In genomic region chr1:230958370-230958769, GRCh38 we compare ENCODE assay signal across 26 cellular contexts. TPM values are rescaled to one million over a fixed set of nuclear protein-coding genes. Genes with fewer than 3 reads are reported as not detected.
A peak's percentile ranks its signal among the peaks of the same experiment; 100 is the strongest.
DNase-seq lines count a peak whose midpoint lies in the region; ATAC-seq, FAIRE-seq and TF ChIP-seq lines count a peak whose summit lies in the region.
"Had no signal": no experiment of that assay in that cellular context is flagged by ENCODE, and none has a peak within 500 bp of the region (broad histone marks: within the 10 kb centered on the region; RNA-seq: fewer than 3 reads in every experiment).

No MANE protein-coding gene starts in this region.

- SMC1A ChIA-PET in GM12878 (lab: Charles Lee; ENCODE audit: uncharacterized antibody, unreplicated experiment): interaction anchor here (0.6 to 7.4 kb wide), 8 partner anchors 7 to 1361 kb away, joined by 3 to 69 read pairs (median 6); partner anchors contain the start of genes ARV1 and TTC13

- no peak for TF ChIP-seq POLR2A in GM12878 (IDR thresholded peaks at IDR 0.05; ENCODE audit: low read depth, low read length)
- TF ChIP-seq POLR2A in thyroid gland (IDR thresholded peaks at IDR 0.05): no peak

- TF ChIP-seq EP300 in GM12878 (IDR thresholded peaks at IDR 0.05; ENCODE audit: borderline replicate concordance in 1 of 2, control insufficient read depth in 1 of 2, low read depth in 2 of 2, low read length in 2 of 2): no peak

- FAIRE-seq in GM12878 (lab: Jason Lieb, UNC) (peak; percentile 57), RCC 7860 (lab: Jason Lieb, UNC) (no peak)
- FAIRE-seq: G401.6, HTR-8/SVneo, K562 had no signal

- CTCF ChIA-PET in HEK293 (lab: Yijun Ruan, JAX) (interaction anchor here (0.5 kb wide), 1 partner anchor 849 kb away, joined by 3 read pairs; no protein-coding TSS in a partner anchor), GM12878 (lab: Yijun Ruan, JAX) (interaction anchor here (0.9 to 1.9 kb wide), 5 partner anchors 11 to 42 kb away, joined by 3 to 12 read pairs (median 6); no protein-coding TSS in a partner anchor)

- no peaks in the 10 kb centered on the region for H3K9me3 ChIP-seq in HEK293 (ENCODE audit: control insufficient read depth, insufficient read depth, low read depth, low read length)
- no peaks in the 10 kb centered on the region for H3K9me3 ChIP-seq in GM12878 (replicated peaks; ENCODE audit: control insufficient read depth, insufficient read depth, low read length)
- no peaks in the 10 kb centered on the region for H3K9me3 ChIP-seq in thyroid gland
- no peaks in the 10 kb centered on the region for H3K9me3 ChIP-seq in T-helper 17 cell (ENCODE audit: control insufficient read depth, low read length, poor library complexity, severe bottlenecking)
- H3K9me3 ChIP-seq: BLaER1, HAP-1, SJCRH30 had no signal

- no peaks in the 10 kb centered on the region for H3K79me2 ChIP-seq in GM12878 (ENCODE audit: control insufficient read depth, insufficient read depth, low read length)

- WGBS in GM12878 (ENCODE audit: insufficient coverage, insufficient replicate concordance, low lambda C conversion rate, missing lambda C conversion rate): 88% methylated on average over 4 of the region's 4 CpGs
- 94 to 97% methylated on average over 4 of the region's 4 CpGs for WGBS in thyroid gland, 2 donors

- DNase-seq in GM12878 (ENCODE audit: low read depth, low spot score): no peak
- DNase-seq in memory B cell (ENCODE audit: low spot score in 2 of 2): no peak
- no peak for DNase-seq in thyroid gland
- DNase-seq in T-helper 17 cell: no peak
- no peak for DNase-seq in RCC 7860 (ENCODE audit: low spot score)
- DNase-seq: CD4-positive, alpha-beta T cell; DMS53; NCI-H1105 treated with DMSO at 0.1 percent for 48 hours; NCI-H146; NCI-H1930; NCI-H446; NCI-H524 treated with DMSO at 0.1 percent for 48 hours; NCI-H774; PC-3; SJCRH30 had no signal

- H3K4me1 Mint-ChIP-seq in memory B cell (peaks cover 19% of the 10 kb centered on the region), T-helper 17 cell (peaks cover 17% of the 10 kb centered on the region)
- peaks cover 42% of the 10 kb centered on the region for H3K4me1 Mint-ChIP-seq in stimulated activated memory B cell treated with anti-CD40 and anti-IgM and Interleukin-4, amounts not matched to agents 10 μg/mL and 1 μg/mL and 100 μg/mL, for 72 hours
- H3K4me1 Mint-ChIP-seq: GM23338 had no signal

- RAD21 ChIA-PET in GM12878 (lab: Charles Lee; ENCODE audit: unreplicated experiment): interaction anchor here (1.1 to 3.6 kb wide), 3 partner anchors 12 to 19 kb away, joined by 4 to 24 read pairs (median 10); partner anchors contain the start of genes ARV1 and TTC13

- no peaks in the 10 kb centered on the region for H3K27me3 Mint-ChIP-seq in memory B cell
- H3K27me3 Mint-ChIP-seq in stimulated activated memory B cell treated with anti-CD40 and anti-IgM and Interleukin-4, amounts not matched to agents 10 μg/mL and 1 μg/mL and 100 μg/mL, for 72 hours: no peaks in the 10 kb centered on the region
- no peaks in the 10 kb centered on the region for H3K27me3 Mint-ChIP-seq in T-helper 17 cell
- H3K27me3 Mint-ChIP-seq: CD4-positive, alpha-beta T cell had no signal

- no TSS peak for BruUV-seq in GM12878 (replicated peaks; lab: Mats Ljungman, UMichigan)

- H4K20me1 ChIP-seq in GM12878 (ENCODE audit: control insufficient read depth, insufficient read depth): no peaks in the 10 kb centered on the region

- POLR2A ChIA-PET in HEK293 (lab: Yijun Ruan, JAX): interaction anchor here (0.5 kb wide), 1 partner anchor 15 kb away, joined by 4 read pairs; no protein-coding TSS in a partner anchor
- POLR2A ChIA-PET in GM12878 (lab: Charles Lee): interaction anchor here (1.3 kb wide), 1 partner anchor 20 kb away, joined by 6 read pairs; the partner anchor contains the start of genes ARV1 and TTC13

- TF ChIP-seq RAD21 in GM12878 (IDR thresholded peaks at IDR 0.05; ENCODE audit: insufficient read depth, low read depth, low read length): no peak

- H3K4me2 ChIP-seq in GM12878 (ENCODE audit: control insufficient read depth, insufficient read depth): peak overlapping the region; percentile 27; the same call in 1 of the 2 replicates
- H3K4me2 ChIP-seq: BLaER1, GM23338 had no signal

- no peaks in the 10 kb centered on the region for H3K9me3 Mint-ChIP-seq in memory B cell
- H3K9me3 Mint-ChIP-seq in stimulated activated memory B cell treated with anti-CD40 and anti-IgM and Interleukin-4, amounts not matched to agents 10 μg/mL and 1 μg/mL and 100 μg/mL, for 72 hours: no peaks in the 10 kb centered on the region
- H3K9me3 Mint-ChIP-seq: CD4-positive, alpha-beta T cell; GM23338 had no signal

- peaks cover 16% of the 10 kb centered on the region for H3K36me3 Mint-ChIP-seq in memory B cell
- H3K36me3 Mint-ChIP-seq in stimulated activated memory B cell treated with anti-CD40 and anti-IgM and Interleukin-4, amounts not matched to agents 10 μg/mL and 1 μg/mL and 100 μg/mL, for 72 hours: peaks cover 33% of the 10 kb centered on the region
- peaks cover 4% of the 10 kb centered on the region for H3K36me3 Mint-ChIP-seq in T-helper 17 cell (ENCODE audit: low read depth)

- no peaks in the 10 kb centered on the region for H3K27me3 ChIP-seq in GM12878 (replicated peaks in 1 of 2; ENCODE audit: control insufficient read depth in 2 of 2, insufficient read depth in 2 of 2, low read length in 1 of 2)
- H3K27me3 ChIP-seq in thyroid gland: no peaks in the 10 kb centered on the region
- H3K27me3 ChIP-seq: BLaER1, SJCRH30 had no signal

- ATAC-seq in GM12878 (no peak), memory B cell (ENCODE audit: low read depth) (peak; percentile 56), HG02623 (IDR thresholded peaks at IDR 0.05; ENCODE audit: unreplicated experiment) (no peak), T-helper 17 cell (no peak)
- no peak for ATAC-seq in stimulated activated memory B cell treated with anti-CD40 and anti-IgM and Interleukin-4, amounts not matched to agents 10 μg/mL and 1 μg/mL and 100 μg/mL, for 72 hours
- ATAC-seq: GM23338, K562, PC-3, Right ventricle myocardium inferior, SK-N-SH treated with all-trans-retinoic acid at 6 μM for 48 hours had no signal

- H3K9ac ChIP-seq in GM12878 (ENCODE audit: control insufficient read depth, insufficient read depth, low read length): no peak overlapping the region
- H3K9ac ChIP-seq: BLaER1 had no signal

- H3K36me3 ChIP-seq in HEK293 (ENCODE audit: control insufficient read depth in 2 of 2, insufficient read depth in 1 of 2, low read length in 2 of 2): peaks cover 19 to 23% of the 10 kb centered on the region in 2 experiments
- peaks cover 0 to 11% of the 10 kb centered on the region in 2 experiments; a peak in 1 of 4 replicates for H3K36me3 ChIP-seq in GM12878 (ENCODE audit: control insufficient read depth in 2 of 2, insufficient read depth in 2 of 2, low read length in 1 of 2)
- no peaks in the 10 kb centered on the region for H3K36me3 ChIP-seq in thyroid gland
- H3K36me3 ChIP-seq: SJCRH30 had no signal

- H3K27ac ChIP-seq in HEK293 (ENCODE audit: extremely low read depth, low read depth, low read length) (no peak overlapping the region), GM12878 (ENCODE audit: control insufficient read depth, insufficient read depth) (no peak overlapping the region; the same call in 1 of the 2 replicates), thyroid gland (no peak overlapping the region)
- H3K27ac ChIP-seq: BLaER1, SJCRH30 had no signal

- H3K4me1 ChIP-seq in HEK293 (ENCODE audit: control insufficient read depth, insufficient read depth, low read length): no peaks in the 10 kb centered on the region
- H3K4me1 ChIP-seq in GM12878 (ENCODE audit: control insufficient read depth, insufficient read depth, low read length): peaks cover 8% of the 10 kb centered on the region
- H3K4me1 ChIP-seq in thyroid gland: no peaks in the 10 kb centered on the region
- H3K4me1 ChIP-seq: BLaER1, HAP-1, SJCRH30 had no signal

- no peak overlapping the region for H3K4me3 Mint-ChIP-seq in memory B cell
- H3K4me3 Mint-ChIP-seq in stimulated activated memory B cell treated with anti-CD40 and anti-IgM and Interleukin-4, amounts not matched to agents 10 μg/mL and 1 μg/mL and 100 μg/mL, for 72 hours: no peak overlapping the region
- no peak overlapping the region for H3K4me3 Mint-ChIP-seq in T-helper 17 cell
- H3K4me3 Mint-ChIP-seq: CD4-positive, alpha-beta T cell; GM23338 had no signal

- in situ Hi-C loops in GM12878 (cut with MboI): no loop called here

- H3K4me3 ChIP-seq in HEK293 (ENCODE audit: low read depth, low read length) (no peak overlapping the region), GM12878 (no peak overlapping the region), thyroid gland (replicated peaks in 1 of 3) (no peak overlapping the region)
- H3K4me3 ChIP-seq: BLaER1, GM23338, HAP-1, K562, SJCRH30 had no signal

- intact Hi-C loops in GM12878 (cut with micrococcal nuclease; ENCODE audit: unreplicated experiment): no loop called here
- intact Hi-C loops in thyroid gland (cut with DNase I): no loop called here

- H2AFZ ChIP-seq in GM12878 (ENCODE audit: control insufficient read depth, low read depth, low read length): no peak overlapping the region
- H2AFZ ChIP-seq: GM23338 had no signal

- H3K27ac Mint-ChIP-seq in memory B cell (no peak overlapping the region), T-helper 17 cell (no peak overlapping the region)
- H3K27ac Mint-ChIP-seq in stimulated activated memory B cell treated with anti-CD40 and anti-IgM and Interleukin-4, amounts not matched to agents 10 μg/mL and 1 μg/mL and 100 μg/mL, for 72 hours: peak overlapping the region; percentile 81
- H3K27ac Mint-ChIP-seq: CD4-positive, alpha-beta T cell; GM23338 had no signal

- TF ChIP-seq CTCF in HEK293 (tag by site-specific recombination; IDR thresholded peaks at IDR 0.05) (no peak), GM12878 (IDR thresholded peaks at IDR 0.05 in 2 of 3, conservative IDR thresholded peaks at IDR 0.05 in 1 of 3; ENCODE audit: control insufficient read depth in 2 of 3, extremely low read depth in 1 of 3, insufficient read depth in 1 of 3, low read depth in 3 of 3, low read length in 3 of 3) (no peak), thyroid gland (IDR thresholded peaks at IDR 0.05) (no peak)

RNA-seq across cellular contexts. Expression of gene TTC13, which starts 20.3 kb away (rescaled TPM):
- total RNA-seq in GM12878 (2013; cell fraction: nucleolus; rRNA removed): 48.0 and 48.8 TPM in 2 replicates
- total RNA-seq in GM12878 (2014; rRNA removed): 19.7 and 19.9 TPM in 2 replicates
- total RNA-seq in GM12878 (2014; rRNA removed; fragmentation: Illumina TruSeq; extraction: Trizol): 24.6 and 26.2 TPM in 2 replicates
- total RNA-seq in GM12878 (2021): 25.6 and 25.9 TPM in 2 replicates
- polyA plus RNA-seq in GM12878 (2011; ENCODE audit: low read depth): 5.3 TPM
- 10.2 and 14.3 TPM in 2 replicates for polyA plus RNA-seq in GM12878 (2011; rRNA removed)
- 4.2 and 4.8 TPM in 2 replicates for polyA plus RNA-seq in GM12878 (2011; cell fraction: cytosol; rRNA removed)
- polyA plus RNA-seq in GM12878 (2011; cell fraction: nucleus; rRNA removed): 27.7 and 42.3 TPM in 2 replicates
- 9.3 and 10.0 TPM in 2 replicates for polyA plus RNA-seq in GM12878 (2012)
- 30.8 and 35.5 TPM in 2 replicates for polyA plus RNA-seq in GM12878 (2014; fragmentation: Illumina TruSeq; extraction: Trizol)
- 1 to 10 TPM; 5.8 to 7.1 TPM for polyA plus RNA-seq in GM12878 (2014; fragmentation: Nextera tagmentation; extraction: Ambion mirVana)
- polyA plus RNA-seq in GM12878 (2014; rRNA removed): 23.1 and 26.5 TPM in 2 replicates
- 10 to 100 TPM; 16.4 to 17.0 TPM for polyA plus RNA-seq in GM12878 (2016; fragmentation: Nextera tagmentation; extraction: Ambion mirVana)
- polyA minus RNA-seq in GM12878 (2011; rRNA and poly(A)+ RNA removed): 11.3 and 13.5 TPM in 2 replicates
- 5.7 and 9.2 TPM in 2 replicates for polyA minus RNA-seq in GM12878 (2011; cell fraction: cytosol; rRNA and poly(A)+ RNA removed)
- polyA minus RNA-seq in GM12878 (2011; cell fraction: nucleus; rRNA and poly(A)+ RNA removed): 14.5 and 22.4 TPM in 2 replicates
- total RNA-seq in thyroid gland: 10 to 100 TPM; 14.4 to 28.5 (median 26.1) TPM
- total RNA-seq in T-helper 17 cell: 10 to 100 TPM; 27.4 to 34.7 TPM

RNA-seq across cellular contexts. Expression of gene ARV1, which starts 20.5 kb away (rescaled TPM):
- total RNA-seq in GM12878 (2013; cell fraction: nucleolus; rRNA removed): 8.5 and 9.6 TPM in 2 replicates
- total RNA-seq in GM12878 (2014; rRNA removed) (24.8 and 25.8 TPM in 2 replicates), GM12878 (2014; rRNA removed; fragmentation: Illumina TruSeq; extraction: Trizol) (29.8 and 30.1 TPM in 2 replicates), GM12878 (2021) (23.2 and 23.7 TPM in 2 replicates), thyroid gland (10 to 100 TPM; 29.3 to 39.2 (median 34.8) TPM), T-helper 17 cell (1 to 10 TPM; 5.7 to 6.7 TPM)
- 9.8 TPM for polyA plus RNA-seq in GM12878 (2011; ENCODE audit: low read depth)
- polyA plus RNA-seq in GM12878 (2011; rRNA removed) (44.0 and 57.2 TPM in 2 replicates), GM12878 (2014; fragmentation: Illumina TruSeq; extraction: Trizol) (42.4 and 53.5 TPM in 2 replicates), GM12878 (2014; fragmentation: Nextera tagmentation; extraction: Ambion mirVana) (10 to 100 TPM; 23.7 to 24.0 TPM), GM12878 (2014; rRNA removed) (30.4 and 41.1 TPM in 2 replicates), GM12878 (2016; fragmentation: Nextera tagmentation; extraction: Ambion mirVana) (10 to 100 TPM; 54.0 to 55.1 TPM)
- 19.5 and 20.2 TPM in 2 replicates for polyA plus RNA-seq in GM12878 (2011; cell fraction: cytosol; rRNA removed)
- polyA plus RNA-seq in GM12878 (2011; cell fraction: nucleus; rRNA removed): 17.6 and 22.8 TPM in 2 replicates
- polyA plus RNA-seq in GM12878 (2012): 17.4 and 20.0 TPM in 2 replicates
- 11.6 and 14.5 TPM in 2 replicates for polyA minus RNA-seq in GM12878 (2011; rRNA and poly(A)+ RNA removed)
- polyA minus RNA-seq in GM12878 (2011; cell fraction: cytosol; rRNA and poly(A)+ RNA removed): 6.8 and 7.2 TPM in 2 replicates
- 5.6 and 8.3 TPM in 2 replicates for polyA minus RNA-seq in GM12878 (2011; cell fraction: nucleus; rRNA and poly(A)+ RNA removed)
